11 cellular contexts compared by ENCODE assay signal in genomic region chr10:48464871-48465736, GRCh38.
DNase-seq lines count a peak whose midpoint lies in the region; ATAC-seq and TF ChIP-seq lines count a peak whose summit lies in the region.
"Had no signal": no experiment of that assay in that cellular context is flagged by ENCODE, and none has a peak within 500 bp of the region (broad histone marks: within the 10 kb centered on the region; RNA-seq: fewer than 3 reads in every experiment).

No MANE protein-coding gene starts in this region.

- 0 out of 2 replicates have a peak, but pooled peaks cover 3% of the 10 kb centered on the region for H3F3A ChIP-seq in GM23338 (replicated peaks; ENCODE audit: low read depth)

- no peak for TF ChIP-seq POLR2A in tibial nerve (IDR thresholded peaks at IDR 0.05)

- H3K27ac Mint-ChIP-seq in GM23338 = no peak overlapping the region
- H3K27ac Mint-ChIP-seq: CD8-positive, alpha-beta T cell had no signal

- H3K4me1 ChIP-seq in GM23338 (ENCODE audit: insufficient read depth) (peaks cover 6% of the 10 kb centered on the region; the same call in 1 of the 2 replicates), left ventricle myocardium inferior (peaks cover 46% of the 10 kb centered on the region), tibial nerve (peaks cover 0 to 4% (median 0%) of the 10 kb centered on the region in 4 donors)

- intact Hi-C loops in left ventricle myocardium inferior (cut with micrococcal nuclease) = no loop called here

- H3K4me1 Mint-ChIP-seq in GM23338 = peaks cover 22% of the 10 kb centered on the region

- peak overlapping the region; percentile 59; the same call in 2 of the 3 replicates for H3K4me3 Mint-ChIP-seq in GM23338
- H3K4me3 Mint-ChIP-seq: CD8-positive, alpha-beta T cell had no signal

- no peaks in the 10 kb centered on the region; the same call in 1 of the 2 replicates for H4K20me1 ChIP-seq in GM23338 (replicated peaks; ENCODE audit: insufficient read depth)

- H3K36me3 ChIP-seq in GM23338 (ENCODE audit: insufficient read depth) (no peaks in the 10 kb centered on the region), left ventricle myocardium inferior (no peaks in the 10 kb centered on the region), tibial nerve (no peaks in the 10 kb centered on the region)
- H3K36me3 ChIP-seq: vagina had no signal

- no peak overlapping the region; the same call in 1 of the 2 replicates for H3K4me2 ChIP-seq in GM23338

- no peaks in the 10 kb centered on the region for H3K9me3 ChIP-seq in left ventricle myocardium inferior (replicated peaks)
- H3K9me3 ChIP-seq in tibial nerve = no peaks in the 10 kb centered on the region
- H3K9me3 ChIP-seq: vagina had no signal

- 67 to 76% methylated on average over 19 of the region's 27 CpGs for WGBS in tibial nerve, 2 donors

- no peak for TF ChIP-seq EP300 in tibial nerve (IDR thresholded peaks at IDR 0.05)

- no peak for TF ChIP-seq CTCF in GM23338 (conservative IDR thresholded peaks at IDR 0.05; ENCODE audit: low read depth in 2 of 2)
- no peak for TF ChIP-seq CTCF in left ventricle myocardium inferior (IDR thresholded peaks at IDR 0.05; ENCODE audit: borderline replicate concordance)
- no peak for TF ChIP-seq CTCF in tibial nerve (IDR thresholded peaks at IDR 0.05)

- no peaks in the 10 kb centered on the region for H3K79me2 ChIP-seq in GM23338 (replicated peaks; ENCODE audit: insufficient read depth)

- H3K9me2 ChIP-seq in GM23338 (ENCODE audit: insufficient read depth) = no peaks in the 10 kb centered on the region

- H3K27ac ChIP-seq in GM23338 (ENCODE audit: low read depth) = no peak overlapping the region
- peak overlapping the region; percentile 88 for H3K27ac ChIP-seq in left ventricle myocardium inferior (replicated peaks)
- no peak overlapping the region for H3K27ac ChIP-seq in tibial nerve
- H3K27ac ChIP-seq: vagina had no signal

- H3K4me3 ChIP-seq in GM23338 (no peak overlapping the region), left ventricle myocardium inferior (peak overlapping the region; percentile 51), tibial nerve (no peak overlapping the region)

- peaks cover 3% of the 10 kb centered on the region; the same call in 1 of the 3 replicates for H3K36me3 Mint-ChIP-seq in GM23338 (ENCODE audit: low read depth)
- H3K36me3 Mint-ChIP-seq: CD8-positive, alpha-beta T cell had no signal

- H2AFZ ChIP-seq in GM23338 = no peak overlapping the region

- DNase-seq in GM23338 (ENCODE audit: low spot score) (peak; percentile 23), amygdala (lab: John Stamatoyannopoulos, UW) (peak in 35 of 56 donors; percentile 25 to 80 (median 54)), left ventricle myocardium inferior (peak; percentile 70), pons (ENCODE audit: low spot score) (peak; percentile 54), NCI-H2081 treated with DMSO at 0.1 percent for 48 hours (lab: John Stamatoyannopoulos, UW) (no peak), GM19238 (ENCODE audit: insufficient read length, low spot score) (no peak), tibial nerve (ENCODE audit: low spot score in 2 of 2) (no peak)
- DNase-seq: NCI-H524 had no signal

- H3K9me3 Mint-ChIP-seq in GM23338 = no peaks in the 10 kb centered on the region; the same call in 2 of the 3 replicates
- H3K9me3 Mint-ChIP-seq: CD8-positive, alpha-beta T cell had no signal

- ATAC-seq in GM23338 = peak; percentile 12
- no peak for ATAC-seq in HG02885 (IDR thresholded peaks at IDR 0.05; ENCODE audit: poor library complexity, unreplicated experiment)
- ATAC-seq: CD8-positive, alpha-beta T cell had no signal

- H3K27me3 ChIP-seq in GM23338 (ENCODE audit: insufficient read depth) (peaks cover 14% of the 10 kb centered on the region), left ventricle myocardium inferior (ENCODE audit: low read depth) (peaks cover 20% of the 10 kb centered on the region), tibial nerve (peaks cover 0 to 20% of the 10 kb centered on the region in 2 donors)
- H3K27me3 ChIP-seq: vagina had no signal

- H3K27me3 Mint-ChIP-seq in GM23338 (ENCODE audit: insufficient read depth, low read depth, poor library complexity) = peaks cover 8% of the 10 kb centered on the region

TF ChIP-seq in GM23338, 12 proteins besides CTCF, POLR2A, EP300 and RAD21 (continues in another document):
- no peak for TF ChIP-seq ZNF114 (CRISPR knock-in tag; IDR thresholded peaks at IDR 0.05)
- TF ChIP-seq REST (IDR thresholded peaks at IDR 0.05; ENCODE audit: unreplicated experiment) = no peak
- TF ChIP-seq CREB1 (CRISPR knock-in tag; IDR thresholded peaks at IDR 0.05; ENCODE audit: low read depth) = no peak
- TF ChIP-seq EZH2 (IDR thresholded peaks at IDR 0.05; ENCODE audit: low read depth, unreplicated experiment) = no peak
- TF ChIP-seq ETS1 (IDR thresholded peaks at IDR 0.05) = no peak
- no peak for TF ChIP-seq NANOG (IDR thresholded peaks at IDR 0.05; ENCODE audit: borderline replicate concordance)

Comparison
In these comparisons a context has a peak if more than half of its experiments do, and no peak if none do; other contexts are left out.
1. DNase-seq: peak in GM23338 (single experiment), amygdala (35 of 56), left ventricle myocardium inferior (single experiment) and pons (single experiment); none in NCI-H2081 treated with DMSO at 0.1 percent for 48 hours (single experiment), GM19238 (single experiment) and tibial nerve (0 of 2).